In genomic region chr6:158900614-158901312, GRCh38 we compare ENCODE assay signal across 14 cellular contexts.
DNase-seq lines count a peak whose midpoint lies in the region; ATAC-seq, FAIRE-seq and TF ChIP-seq lines count a peak whose summit lies in the region.
"Had no signal": no experiment of that assay in that cellular context is flagged by ENCODE, and none has a peak within 500 bp of the region (broad histone marks: within the 10 kb centered on the region; RNA-seq: fewer than 3 reads in every experiment).

No MANE protein-coding gene starts in this region.

- TF ChIP-seq RAD21 in K562 (CRISPR knock-in tag; conservative IDR thresholded peaks at IDR 0.05 in 1 of 2, IDR thresholded peaks at IDR 0.05 in 1 of 2), result no peak

- H3K9ac ChIP-seq in K562 (ENCODE audit: insufficient read depth in 1 of 2, low read depth in 2 of 2, low read length in 2 of 2), result no peak overlapping the region

- POLR2A ChIA-PET in K562 (lab: Yijun Ruan, JAX), result interaction anchor here (0.9 kb wide), 1 partner anchor 32 kb away, joined by 4 read pairs; no protein-coding TSS in a partner anchor

- H3K9me3 ChIP-seq in K562 (replicated peaks; ENCODE audit: control insufficient read depth, insufficient read depth, low read depth, low read length) (peaks cover 4% of the 10 kb centered on the region; the same call in 1 of the 2 replicates), aorta (ENCODE audit: control insufficient read depth, low read length) (peaks cover 3% of the 10 kb centered on the region), hepatocyte (ENCODE audit: low read depth) (no peaks in the 10 kb centered on the region)

- no peak for TF ChIP-seq CTCF in K562 (IDR thresholded peaks at IDR 0.05 in 2 of 3, conservative IDR thresholded peaks at IDR 0.05 in 1 of 3; ENCODE audit: insufficient read depth in 2 of 3, low read depth in 1 of 3, low read length in 3 of 3)
- no peak for TF ChIP-seq CTCF in nephron progenitor cell (IDR thresholded peaks at IDR 0.05)
- TF ChIP-seq CTCF in progenitor cell of endocrine pancreas (IDR thresholded peaks at IDR 0.05; ENCODE audit: unreplicated experiment), result no peak
- TF ChIP-seq CTCF in hepatocyte (IDR thresholded peaks at IDR 0.05; ENCODE audit: poor library complexity), result no peak

- in situ Hi-C loops in K562 (cut with MboI), result no loop called here

- no peaks in the 10 kb centered on the region for H3K9me1 ChIP-seq in K562 (ENCODE audit: control insufficient read depth, insufficient read depth, low read length)

- H3K4me3 ChIP-seq in K562, result no peak overlapping the region
- no peak overlapping the region for H3K4me3 ChIP-seq in aorta (ENCODE audit: low read length in 2 of 2)
- H3K4me3 ChIP-seq in hepatocyte, result no peak overlapping the region
- H3K4me3 ChIP-seq: HAP-1 had no signal

- H3K36me3 Mint-ChIP-seq in nephron progenitor cell (ENCODE audit: low read depth) (peaks cover 11% of the 10 kb centered on the region), progenitor cell of endocrine pancreas (ENCODE audit: insufficient read depth) (peaks cover 6% of the 10 kb centered on the region)

- no peak overlapping the region for H3K4me2 ChIP-seq in K562 (ENCODE audit: insufficient read depth, low read length)
- no peak overlapping the region for H3K4me2 ChIP-seq in hepatocyte

- intact Hi-C loops in K562 (cut with micrococcal nuclease), result loop anchor here (10.0 kb wide), 1 partner anchor 1104 kb away; no protein-coding TSS in a partner anchor
- intact Hi-C loops in aorta (cut with DNase I), result no loop called here

- ATAC-seq in K562, result no peak
- ATAC-seq in aorta (ENCODE audit: low FRiP score), result no peak

- no peak for TF ChIP-seq EP300 in K562 (IDR thresholded peaks at IDR 0.05; ENCODE audit: low read length)

- H3K27ac ChIP-seq in K562 (ENCODE audit: extremely low read depth, low read depth, low read length), result no peak overlapping the region
- no peak overlapping the region for H3K27ac ChIP-seq in aorta (ENCODE audit: low read depth in 1 of 2, low read length in 2 of 2)
- H3K27ac ChIP-seq in hepatocyte, result no peak overlapping the region
- H3K27ac ChIP-seq in substantia nigra (ENCODE audit: low read depth, low read length, poor library complexity, severe bottlenecking), result no peak overlapping the region
- H3K27ac ChIP-seq: 22Rv1 had no signal

- H3K36me3 ChIP-seq in K562 (ENCODE audit: control insufficient read depth, insufficient read depth, low read length) (no peaks in the 10 kb centered on the region), aorta (ENCODE audit: control insufficient read depth in 1 of 2, insufficient read depth in 2 of 2, low read length in 1 of 2) (no peaks in the 10 kb centered on the region), hepatocyte (replicated peaks; ENCODE audit: insufficient read depth, low read depth) (no peaks in the 10 kb centered on the region)
- H3K36me3 ChIP-seq: HAP-1 had no signal

- H3K79me2 ChIP-seq in K562 (ENCODE audit: control insufficient read depth, insufficient read depth, low read length), result no peaks in the 10 kb centered on the region
- no peaks in the 10 kb centered on the region for H3K79me2 ChIP-seq in hepatocyte

- CTCF ChIA-PET in K562 (lab: Yijun Ruan, JAX; ENCODE audit: low intra/inter-chr PET ratio), result no interaction called here

- H3K27ac Mint-ChIP-seq in nephron progenitor cell (peak overlapping the region; percentile 16), progenitor cell of endocrine pancreas (peak overlapping the region; percentile 27)
- H3K27ac Mint-ChIP-seq: CD8-positive, alpha-beta memory T cell had no signal

- no peak for DNase-seq in K562 (ENCODE audit: extremely low read depth in 1 of 4, low spot score in 3 of 4)
- peak; percentile 48 for DNase-seq in islet precursor cell
- no peak for DNase-seq in nephron progenitor cell
- no peak for DNase-seq in progenitor cell of endocrine pancreas (ENCODE audit: low spot score, unreplicated experiment)
- DNase-seq in NCI-H2029 treated with DMSO at 0.1 percent for 48 hours (lab: John Stamatoyannopoulos, UW), result no peak
- no peak for DNase-seq in aorta
- DNase-seq in hepatocyte (ENCODE audit: low spot score), result no peak
- DNase-seq in substantia nigra (lab: John Stamatoyannopoulos, UW), result no peak
- DNase-seq: CD8-positive, alpha-beta memory T cell; DMS 273 treated with DMSO at 0.1 percent for 48 hours; GOT3 had no signal

- TF ChIP-seq POLR2A in K562 (conservative IDR thresholded peaks at IDR 0.05), result no peak

- H3K4me3 Mint-ChIP-seq in nephron progenitor cell (no peak overlapping the region), progenitor cell of endocrine pancreas (ENCODE audit: low read depth) (no peak overlapping the region)
- H3K4me3 Mint-ChIP-seq: CD8-positive, alpha-beta memory T cell had no signal

- H3K4me1 ChIP-seq in K562 (replicated peaks in 1 of 2; ENCODE audit: control insufficient read depth in 2 of 2, insufficient read depth in 2 of 2, low read length in 2 of 2) (no peaks in the 10 kb centered on the region), aorta (ENCODE audit: control insufficient read depth in 1 of 2, insufficient read depth in 2 of 2, low read length in 2 of 2) (no peaks in the 10 kb centered on the region), hepatocyte (ENCODE audit: insufficient read depth) (no peaks in the 10 kb centered on the region)

- H3K27me3 Mint-ChIP-seq in nephron progenitor cell (ENCODE audit: low read depth, poor library complexity) (peaks cover under 1% of the 10 kb centered on the region), progenitor cell of endocrine pancreas (no peaks in the 10 kb centered on the region)
- H3K27me3 Mint-ChIP-seq: CD8-positive, alpha-beta memory T cell had no signal

- H3K4me1 Mint-ChIP-seq in nephron progenitor cell (no peaks in the 10 kb centered on the region), progenitor cell of endocrine pancreas (ENCODE audit: low read depth) (peaks cover 1% of the 10 kb centered on the region)
- H3K4me1 Mint-ChIP-seq: CD8-positive, alpha-beta memory T cell had no signal

- H4K20me1 ChIP-seq in K562 (replicated peaks; ENCODE audit: control insufficient read depth, insufficient read depth, low read length), result no peaks in the 10 kb centered on the region
- no peaks in the 10 kb centered on the region for H4K20me1 ChIP-seq in hepatocyte (ENCODE audit: insufficient read depth, poor library complexity, severe bottlenecking)

- peak; percentile 11 for FAIRE-seq in K562 (lab: Jason Lieb, UNC)
- FAIRE-seq: GM18507 had no signal

- H3K9me2 ChIP-seq in hepatocyte (replicated peaks; ENCODE audit: insufficient read depth), result no peaks in the 10 kb centered on the region

- no peak overlapping the region for H2AFZ ChIP-seq in K562 (ENCODE audit: low read depth, low read length)
- H2AFZ ChIP-seq in hepatocyte, result no peak overlapping the region

- H3K27me3 ChIP-seq in K562 (ENCODE audit: control insufficient read depth in 2 of 2, insufficient read depth in 2 of 2, low read length in 2 of 2) (no peaks in the 10 kb centered on the region), aorta (ENCODE audit: control insufficient read depth in 1 of 2, insufficient read depth in 2 of 2, low read length in 1 of 2) (no peaks in the 10 kb centered on the region), hepatocyte (no peaks in the 10 kb centered on the region)

- H3K9me3 Mint-ChIP-seq in nephron progenitor cell (peaks cover 22% of the 10 kb centered on the region), progenitor cell of endocrine pancreas (ENCODE audit: low read depth) (peaks cover 12% of the 10 kb centered on the region)

- BruUV-seq in K562 (replicated peaks; lab: Mats Ljungman, UMichigan), result no TSS peak

- 29% methylated on average over 4 of the region's 4 CpGs for WGBS in K562 (ENCODE audit: insufficient coverage, low coverage, missing lambda C conversion rate)
- WGBS in aorta, 2 donors, result 89 to 91% methylated on average over 4 of the region's 4 CpGs
- WGBS in hepatocyte (ENCODE audit: low lambda C conversion rate, missing lambda C conversion rate), result 75% methylated on average over 4 of the region's 4 CpGs

TF ChIP-seq in K562, 482 proteins besides CTCF, POLR2A, EP300 and RAD21 (continues in another document):
- TF ChIP-seq JUN (IDR thresholded peaks at IDR 0.05; ENCODE audit: borderline replicate concordance, low read depth, low read length) (no peak), JUN (CRISPR knock-in tag; IDR thresholded peaks at IDR 0.05; ENCODE audit: borderline replicate concordance) (no peak), MCM2 (IDR thresholded peaks at IDR 0.05; ENCODE audit: low read depth) (no peak), ZNF609 (CRISPR knock-in tag; IDR thresholded peaks at IDR 0.05; ENCODE audit: borderline replicate concordance) (no peak), KLF1 (tag; IDR thresholded peaks at IDR 0.05) (no peak), SIRT6 (IDR thresholded peaks at IDR 0.05; ENCODE audit: low read depth, low read length) (no peak), RB1 (IDR thresholded peaks at IDR 0.05; ENCODE audit: low read depth) (no peak), MTF1 (CRISPR knock-in tag; IDR thresholded peaks at IDR 0.05; ENCODE audit: borderline replicate concordance) (no peak)
